Comparison of ENCODE assay signal across 8 cellular contexts in genomic region chr3:38029400-38030125, GRCh38. TPM values are rescaled to one million over a fixed set of nuclear protein-coding genes. Genes with fewer than 3 reads are reported as not detected.
A peak's percentile ranks its signal among the peaks of the same experiment; 100 is the strongest.
DNase-seq lines count a peak whose midpoint lies in the region; ATAC-seq, FAIRE-seq and TF ChIP-seq lines count a peak whose summit lies in the region.

TSS of gene PLCD1 (minus strand) at chr3:38029642. CDS start at chr3:38029539, 103 bp downstream.

- peak within 1 kb of the TSS; percentile 16; the same call in 1 of the 2 replicates for H3K4me2 ChIP-seq in K562 (ENCODE audit: insufficient read depth, low read length)

- TF ChIP-seq RAD21 in K562 (CRISPR knock-in tag; conservative IDR thresholded peaks at IDR 0.05 in 1 of 2, IDR thresholded peaks at IDR 0.05 in 1 of 2), result no peak

- peaks cover 9 to 20% of the 10 kb centered on the region in 2 donors for H3K36me3 Mint-ChIP-seq in CD14-positive monocyte

- TF ChIP-seq CTCF in CD14-positive monocyte (IDR thresholded peaks at IDR 0.05), result no peak
- TF ChIP-seq CTCF in Panc1 (IDR thresholded peaks at IDR 0.05), result no peak
- TF ChIP-seq CTCF in K562 (IDR thresholded peaks at IDR 0.05 in 2 of 3, conservative IDR thresholded peaks at IDR 0.05 in 1 of 3; ENCODE audit: insufficient read depth in 2 of 3, low read depth in 1 of 3, low read length in 3 of 3), result no peak

- no peaks in the 10 kb centered on the region for H3K27me3 ChIP-seq in Panc1 (ENCODE audit: control insufficient read depth, insufficient read depth, low read length)
- H3K27me3 ChIP-seq in K562 (ENCODE audit: control insufficient read depth in 2 of 2, insufficient read depth in 2 of 2, low read length in 2 of 2), result peaks cover 0 to 33% of the 10 kb centered on the region in 2 experiments; a peak in 2 of 5 replicates

- H3K9ac ChIP-seq in K562 (ENCODE audit: insufficient read depth in 1 of 2, low read depth in 2 of 2, low read length in 2 of 2), result peak within 1 kb of the TSS in 1 of 2 experiments; percentile 54; a peak in 2 of 4 replicates

- H3K4me3 Mint-ChIP-seq in CD14-positive monocyte, result peak within 1 kb of the TSS; percentile 54 to 80

- H3K27me3 Mint-ChIP-seq in CD14-positive monocyte (ENCODE audit: low read depth in 3 of 3), result peaks cover 46 to 58% (median 55%) of the 10 kb centered on the region in 3 donors

- peaks cover 5% of the 10 kb centered on the region for H3K4me1 ChIP-seq in Panc1 (ENCODE audit: control insufficient read depth, insufficient read depth, low read length)
- H3K4me1 ChIP-seq in K562 (replicated peaks in 1 of 2; ENCODE audit: control insufficient read depth in 2 of 2, insufficient read depth in 2 of 2, low read length in 2 of 2), result peaks cover 15 to 35% of the 10 kb centered on the region in 2 experiments

- 0 out of 2 replicates have a peak, but pooled peaks cover 6% of the 10 kb centered on the region for H4K20me1 ChIP-seq in K562 (replicated peaks; ENCODE audit: control insufficient read depth, insufficient read depth, low read length)

- CTCF ChIA-PET in Panc1 (lab: Charles Lee), result no interaction called here
- CTCF ChIA-PET in K562 (lab: Yijun Ruan, JAX; ENCODE audit: low intra/inter-chr PET ratio), result no interaction called here

- H3K36me3 ChIP-seq in Panc1 (ENCODE audit: control insufficient read depth, insufficient read depth, low read length) (no peaks in the 10 kb centered on the region), K562 (ENCODE audit: control insufficient read depth, insufficient read depth, low read length) (no peaks in the 10 kb centered on the region)

- POLR2A ChIA-PET in Panc1 (lab: Charles Lee) (no interaction called here), K562 (lab: Yijun Ruan, JAX) (interaction anchor here (0.7 kb wide), 1 partner anchor 23 kb away, joined by 3 read pairs; no protein-coding TSS in a partner anchor)

- FAIRE-seq in K562 (lab: Jason Lieb, UNC), result no peak

- peaks cover 28% of the 10 kb centered on the region for H3K4me1 Mint-ChIP-seq in CD14-positive monocyte

- DNase-seq in CD14-positive monocyte (ENCODE audit: low spot score), result peak; percentile 63
- no peak for DNase-seq in Panc1 (ENCODE audit: low read depth, low spot score)
- peak in 3 of 4 experiments; percentile 57 to 88 (median 88) for DNase-seq in K562 (ENCODE audit: extremely low read depth in 1 of 4, low spot score in 3 of 4)
- DNase-seq in hepatic stellate cell (ENCODE audit: low spot score), result peak; percentile 90
- DNase-seq in posterior vena cava (ENCODE audit: low spot score), result peak; percentile 96
- DNase-seq in cerebellar cortex (ENCODE audit: low spot score), result no peak
- DNase-seq in NCI-H774 (lab: John Stamatoyannopoulos, UW), result no peak

- in situ Hi-C loops in Panc1 (cut with HindIII; ENCODE audit: low pct_unique_long_range_greater_than_20kb, low sequenced_read_pairs) (no loop called here), K562 (cut with MboI) (no loop called here)

- intact Hi-C loops in CD14-positive monocyte (cut with micrococcal nuclease) (no loop called here), Panc1 (cut with micrococcal nuclease; ENCODE audit: unreplicated experiment) (no loop called here), K562 (cut with micrococcal nuclease) (no loop called here), posterior vena cava (cut with DNase I) (no loop called here)

- no peak for TF ChIP-seq EP300 in K562 (IDR thresholded peaks at IDR 0.05; ENCODE audit: low read length)

- no peak for TF ChIP-seq POLR2A in K562 (conservative IDR thresholded peaks at IDR 0.05)

- BruUV-seq in Panc1 (replicated peaks; lab: Mats Ljungman, UMichigan) (no TSS peak), K562 (replicated peaks; lab: Mats Ljungman, UMichigan) (no TSS peak)

- peak within 1 kb of the TSS in 3 of 7 donors; percentile 54 to 78 (median 72) for H3K27ac Mint-ChIP-seq in CD14-positive monocyte

- 25% methylated on average over 59 of the region's 75 CpGs for WGBS in K562 (ENCODE audit: insufficient coverage, low coverage, missing lambda C conversion rate)

- H3K27ac ChIP-seq in Panc1 (ENCODE audit: low read length), result no peak within 1 kb of the TSS
- no peak within 1 kb of the TSS for H3K27ac ChIP-seq in K562 (ENCODE audit: extremely low read depth, low read depth, low read length)

- 0 out of 2 replicates have a peak within 1 kb of the TSS, but pooled peaks have one; percentile 41 for H2AFZ ChIP-seq in K562 (ENCODE audit: low read depth, low read length)

- H3K4me3 ChIP-seq in Panc1 (ENCODE audit: low read depth in 2 of 2, low read length in 2 of 2) (peak within 1 kb of the TSS; percentile 38 to 41), K562 (no peak within 1 kb of the TSS)

- ATAC-seq in Panc1 (no peak; the same call in 1 of the 2 replicates), K562 (no peak), GM18502 (IDR thresholded peaks at IDR 0.05; ENCODE audit: poor library complexity, unreplicated experiment) (no peak)

- peaks cover 0 to 9% (median 0%) of the 10 kb centered on the region in 7 donors for H3K9me3 Mint-ChIP-seq in CD14-positive monocyte

- no peaks in the 10 kb centered on the region for H3K79me2 ChIP-seq in K562 (ENCODE audit: control insufficient read depth, insufficient read depth, low read length)

- H3K9me3 ChIP-seq in Panc1 (ENCODE audit: control insufficient read depth, insufficient read depth, low read depth, low read length), result no peaks in the 10 kb centered on the region
- no peaks in the 10 kb centered on the region for H3K9me3 ChIP-seq in K562 (replicated peaks; ENCODE audit: control insufficient read depth, insufficient read depth, low read depth, low read length)

- H3K9me1 ChIP-seq in K562 (ENCODE audit: control insufficient read depth, insufficient read depth, low read length), result no peaks in the 10 kb centered on the region

TF ChIP-seq in K562, 482 proteins besides CTCF, POLR2A, EP300 and RAD21 (continues in another document):
- TF ChIP-seq CBX1 (IDR thresholded peaks at IDR 0.05; ENCODE audit: low read depth) (0 out of 2 replicates have a peak, but pooled peaks have one; percentile 35), TARDBP (IDR thresholded peaks at IDR 0.05) (0 out of 2 replicates have a peak, but pooled peaks have one; percentile 37), RBM25 (IDR thresholded peaks at IDR 0.05; ENCODE audit: low read depth, low read length, severe bottlenecking) (peak; percentile 59), PTBP1 (IDR thresholded peaks at IDR 0.05; ENCODE audit: low read depth, low read length) (0 out of 2 replicates have a peak, but pooled peaks have one; percentile 25), SRSF3 (IDR thresholded peaks at IDR 0.05; ENCODE audit: insufficient read depth, low read length) (no peak), ZBTB33 (CRISPR knock-in tag; IDR thresholded peaks at IDR 0.05) (peak; percentile 59), SAFB (IDR thresholded peaks at IDR 0.05; ENCODE audit: borderline replicate concordance, low read depth, low read length) (0 out of 2 replicates have a peak, but pooled peaks have one; percentile 55), SMARCA5 (IDR thresholded peaks at IDR 0.05) (0 out of 2 replicates have a peak, but pooled peaks have one; percentile 38)

RNA-seq across cellular contexts. Expression of gene PLCD1, which starts in this region (rescaled TPM):
- polyA plus RNA-seq in CD14-positive monocyte (1 to 10 TPM; 4.1 to 6.0 TPM), K562 (2011; rRNA removed) (209 and 284 TPM in 2 replicates), K562 (2014; fragmentation: Illumina TruSeq; extraction: Trizol) (135 and 145 TPM in 2 replicates), K562 (2014; fragmentation: Nextera tagmentation; extraction: Ambion mirVana) (10 to 100 TPM in 1 of 2 experiments, 1 to 10 TPM in 1; 5.4 to 11.0 TPM), K562 (2014; rRNA removed) (116 and 140 TPM in 2 replicates)
- total RNA-seq in Panc1 (2021; ENCODE audit: unreplicated experiment) (1.8 TPM), K562 (2014; rRNA removed) (152 and 190 TPM in 2 replicates), K562 (2014; rRNA removed; fragmentation: Illumina TruSeq; extraction: Trizol) (60.7 and 88.3 TPM in 2 replicates), K562 (2015; rRNA removed; fragmentation: Illumina TruSeq; extraction: Trizol) (47.5 and 50.1 TPM in 2 replicates), K562 (2021) (149 and 161 TPM in 2 replicates), posterior vena cava (10 to 100 TPM; 32.5 to 40.9 TPM)
- polyA plus RNA-seq in Panc1 (2012; ENCODE audit: insufficient read length), result 2.1 TPM
- total RNA-seq in K562 (2011; cell fraction: chromatin; rRNA removed; ENCODE audit: low replicate concordance), result 283 and 655 TPM in 2 replicates
- total RNA-seq in K562 (2011; cell fraction: nucleolus; rRNA removed), result 463 and 540 TPM in 2 replicates
- 244 and 351 TPM in 2 replicates for total RNA-seq in K562 (2011; cell fraction: nucleoplasm; rRNA removed)
- polyA plus RNA-seq in K562 (2011; cell fraction: cytosol; rRNA removed), result 214 and 249 TPM in 2 replicates
- 1,089 and 1,150 TPM in 2 replicates for polyA plus RNA-seq in K562 (2011; cell fraction: nucleus; rRNA removed)
- 67.9 and 83.7 TPM in 2 replicates for polyA plus RNA-seq in K562 (2012)
- polyA minus RNA-seq in K562 (2011; rRNA and poly(A)+ RNA removed), result 191 and 192 TPM in 2 replicates
- polyA minus RNA-seq in K562 (2011; cell fraction: cytosol; rRNA and poly(A)+ RNA removed), result 144 and 183 TPM in 2 replicates
- 158 and 240 TPM in 2 replicates for polyA minus RNA-seq in K562 (2011; cell fraction: nucleus; rRNA and poly(A)+ RNA removed)

Comparison
In these comparisons a context has a peak if more than half of its experiments do, and no peak if none do; other contexts are left out.
1. RNA of gene PLCD1 (total RNA-seq): 47.5 to 655 TPM in K562 and 32.5 to 40.9 TPM in posterior vena cava; 1.8 TPM in Panc1 (single experiment); every median in the first group is over 10 times any median in the second.
2. DNase-seq: peak in CD14-positive monocyte (single experiment), K562 (3 of 4), hepatic stellate cell (single experiment) and posterior vena cava (single experiment); none in Panc1 (single experiment), cerebellar cortex (single experiment) and NCI-H774 (single experiment).